ENCODE assay signal across 1 cellular context in genomic region chr22:21800552-21801303, GRCh38.
TF ChIP-seq lines count a peak whose summit lies in the region.

No MANE protein-coding gene starts in this region.

TF ChIP-seq in K562, 482 proteins besides CTCF, POLR2A, EP300 and RAD21 (continued from another document and continues in another):
- TF ChIP-seq JUN (IDR thresholded peaks at IDR 0.05; ENCODE audit: borderline replicate concordance, low read depth, low read length) (no peak), JUN (CRISPR knock-in tag; IDR thresholded peaks at IDR 0.05; ENCODE audit: borderline replicate concordance) (peak; percentile 87; the same call in 1 of the 2 replicates), SAFB2 (IDR thresholded peaks at IDR 0.05; ENCODE audit: borderline replicate concordance, low read depth, low read length, severe bottlenecking) (no peak), MLX (CRISPR knock-in tag; conservative IDR thresholded peaks at IDR 0.05) (peak in 1 of 2 experiments; percentile 45; a peak in 2 of 4 replicates), GABPB1 (CRISPR knock-in tag; IDR thresholded peaks at IDR 0.05) (peak; percentile 48; the same call in 1 of the 2 replicates), ARID4B (CRISPR knock-in tag; IDR thresholded peaks at IDR 0.05) (peak; percentile 64), PREB (CRISPR knock-in tag; IDR thresholded peaks at IDR 0.05) (no peak), REST (CRISPR knock-in tag; IDR thresholded peaks at IDR 0.05; ENCODE audit: low read depth) (no peak), XRCC3 (IDR thresholded peaks at IDR 0.05) (no peak), TEAD4 (IDR thresholded peaks at IDR 0.05; ENCODE audit: low read length) (no peak), TEAD4 (CRISPR knock-in tag; IDR thresholded peaks at IDR 0.05; ENCODE audit: borderline replicate concordance) (peak; percentile 81), ZNF175 (CRISPR knock-in tag; IDR thresholded peaks at IDR 0.05; ENCODE audit: low read depth) (no peak), MED1 (CRISPR knock-in tag; IDR thresholded peaks at IDR 0.05; ENCODE audit: borderline replicate concordance) (peak; percentile 78; the same call in 1 of the 2 replicates), NR2C2 (CRISPR knock-in tag; IDR thresholded peaks at IDR 0.05) (peak; percentile 56; the same call in 1 of the 2 replicates), NR2C2 (tag; IDR thresholded peaks at IDR 0.05) (no peak), ZNF184 (CRISPR knock-in tag; IDR thresholded peaks at IDR 0.05) (no peak), ZNF263 (CRISPR knock-in tag; IDR thresholded peaks at IDR 0.05; ENCODE audit: borderline replicate concordance) (peak; percentile 51; the same call in 1 of the 2 replicates), MTF1 (CRISPR knock-in tag; IDR thresholded peaks at IDR 0.05; ENCODE audit: borderline replicate concordance) (no peak), STAG1 (CRISPR knock-in tag; IDR thresholded peaks at IDR 0.05; ENCODE audit: borderline replicate concordance) (peak; percentile 45; the same call in 1 of the 2 replicates), ATF2 (CRISPR knock-in tag; IDR thresholded peaks at IDR 0.05) (peak; percentile 43; the same call in 1 of the 2 replicates), ZNF395 (CRISPR knock-in tag; IDR thresholded peaks at IDR 0.05) (no peak), BRF2 (IDR thresholded peaks at IDR 0.05; ENCODE audit: borderline replicate concordance, insufficient read depth, insufficient read length) (no peak), HBP1 (CRISPR knock-in tag; IDR thresholded peaks at IDR 0.05) (no peak), CEBPG (CRISPR knock-in tag; IDR thresholded peaks at IDR 0.05) (peak; percentile 27; the same call in 1 of the 2 replicates), CEBPG (tag; conservative IDR thresholded peaks at IDR 0.05 in 1 of 2, IDR thresholded peaks at IDR 0.05 in 1 of 2) (no peak), RBM15 (IDR thresholded peaks at IDR 0.05; ENCODE audit: insufficient read depth, low read length) (no peak), ZZZ3 (IDR thresholded peaks at IDR 0.05) (no peak), ADNP (tag; IDR thresholded peaks at IDR 0.05) (0 out of 2 replicates have a peak, but pooled peaks have one; percentile 55), BRCA1 (IDR thresholded peaks at IDR 0.05) (no peak), BRCA1 (CRISPR knock-in tag; IDR thresholded peaks at IDR 0.05) (peak; percentile 88; the same call in 1 of the 2 replicates), HMGXB4 (CRISPR knock-in tag; IDR thresholded peaks at IDR 0.05) (0 out of 2 replicates have a peak, but pooled peaks have one; percentile 4), ZHX1 (conservative IDR thresholded peaks at IDR 0.05; ENCODE audit: low read length) (no peak), ZNF785 (CRISPR knock-in tag; IDR thresholded peaks at IDR 0.05) (no peak), ZNF398 (CRISPR knock-in tag; IDR thresholded peaks at IDR 0.05) (no peak), EP400 (IDR thresholded peaks at IDR 0.05) (no peak)
